Comparison of ENCODE assay signal across 14 cellular contexts in genomic region chr12:25698782-25699181, GRCh38.
DNase-seq lines count a peak whose midpoint lies in the region; FAIRE-seq and TF ChIP-seq lines count a peak whose summit lies in the region.
"Had no signal": no experiment of that assay in that cellular context is flagged by ENCODE, and none has a peak within 500 bp of the region (broad histone marks: within the 10 kb centered on the region; RNA-seq: fewer than 3 reads in every experiment).

No MANE protein-coding gene starts in this region.

- H3K27ac Mint-ChIP-seq in astrocyte (ENCODE audit: unreplicated experiment) (no peak overlapping the region), nephron (peak overlapping the region in 2 of 3 experiments; percentile 8 to 39), Calu3 (ENCODE audit: unreplicated experiment) (no peak overlapping the region)
- H3K27ac Mint-ChIP-seq: CD14-positive monocyte; CD8-positive, alpha-beta T cell; IgD-negative memory B cell had no signal

- no peak overlapping the region for H2AFZ ChIP-seq in astrocyte (ENCODE audit: low read depth, low read length)

- peak; percentile 37 for DNase-seq in astrocyte (ENCODE audit: low read depth)
- DNase-seq in fibroblast of mammary gland (ENCODE audit: low read depth) = peak; percentile 75
- no peak for DNase-seq in ecto neural progenitor cell (ENCODE audit: low spot score)
- DNase-seq in NCI-H2227 treated with DMSO at 0.1 percent for 48 hours (lab: John Stamatoyannopoulos, UW) = no peak
- no peak for DNase-seq in Calu3
- DNase-seq: CD8-positive, alpha-beta T cell; COR-L47; DMS53 had no signal

- H3K4me3 Mint-ChIP-seq in astrocyte (ENCODE audit: unreplicated experiment) (no peak overlapping the region), nephron (no peak overlapping the region), Calu3 (ENCODE audit: low read depth, unreplicated experiment) (no peak overlapping the region)
- H3K4me3 Mint-ChIP-seq: CD14-positive monocyte; CD8-positive, alpha-beta T cell; IgD-negative memory B cell had no signal

- peaks cover 4% of the 10 kb centered on the region for H3K9me3 Mint-ChIP-seq in astrocyte (ENCODE audit: unreplicated experiment)
- peaks cover 15% of the 10 kb centered on the region for H3K9me3 Mint-ChIP-seq in nephron
- H3K9me3 Mint-ChIP-seq in Calu3 (ENCODE audit: low read depth, unreplicated experiment) = peaks cover 5% of the 10 kb centered on the region

- H3K4me2 ChIP-seq in astrocyte (ENCODE audit: low read length) = no peak overlapping the region
- H3K4me2 ChIP-seq: A549 had no signal

- intact Hi-C loops in Calu3 (cut with micrococcal nuclease; ENCODE audit: unreplicated experiment) = no loop called here

- no peaks in the 10 kb centered on the region for H3K36me3 ChIP-seq in HEK293 (ENCODE audit: control insufficient read depth in 2 of 2, insufficient read depth in 1 of 2, low read length in 2 of 2)
- H3K36me3 ChIP-seq in astrocyte (ENCODE audit: insufficient read depth, low read length) = no peaks in the 10 kb centered on the region

- H3K4me1 ChIP-seq in HEK293 (ENCODE audit: control insufficient read depth, insufficient read depth, low read length) (0 out of 2 replicates have a peak, but pooled peaks cover 5% of the 10 kb centered on the region), astrocyte (ENCODE audit: insufficient read depth, low read length) (peaks cover under 1% of the 10 kb centered on the region)
- H3K4me1 ChIP-seq: A549 had no signal

- no peaks in the 10 kb centered on the region for H3K79me2 ChIP-seq in astrocyte (ENCODE audit: insufficient read depth, low read length)

- H3K27me3 ChIP-seq in astrocyte (ENCODE audit: insufficient read depth, low read length) = no peaks in the 10 kb centered on the region

- H3K4me1 Mint-ChIP-seq in astrocyte (ENCODE audit: low read depth, unreplicated experiment) = peaks cover 6% of the 10 kb centered on the region
- H3K4me1 Mint-ChIP-seq in nephron = peaks cover 17% of the 10 kb centered on the region
- H3K4me1 Mint-ChIP-seq in Calu3 (ENCODE audit: low read depth, unreplicated experiment) = peaks cover 8% of the 10 kb centered on the region
- H3K4me1 Mint-ChIP-seq: CD14-positive monocyte, IgD-negative memory B cell had no signal

- H3K4me3 ChIP-seq in HEK293 (ENCODE audit: low read depth, low read length) (no peak overlapping the region), astrocyte (ENCODE audit: insufficient read depth, low read depth, low read length) (no peak overlapping the region), fibroblast of mammary gland (ENCODE audit: control insufficient read depth, low read depth, low read length) (no peak overlapping the region)
- H3K4me3 ChIP-seq: A549 had no signal

- CTCF ChIA-PET in HEK293 (lab: Yijun Ruan, JAX) = no interaction called here
- CTCF ChIA-PET in Calu3 (lab: Charles Lee) = no interaction called here

- no TSS peak for BruUV-seq in Calu3 (replicated peaks; lab: Mats Ljungman, UMichigan)

- H3K27ac ChIP-seq in HEK293 (ENCODE audit: extremely low read depth, low read depth, low read length) (no peak overlapping the region), astrocyte (ENCODE audit: low read depth, low read length) (no peak overlapping the region)
- H3K27ac ChIP-seq: A549 had no signal

- no peaks in the 10 kb centered on the region for H3K9me3 ChIP-seq in HEK293 (ENCODE audit: control insufficient read depth, insufficient read depth, low read depth, low read length)
- H3K9me3 ChIP-seq in astrocyte (ENCODE audit: insufficient read depth, low read depth, low read length) = peaks cover 2% of the 10 kb centered on the region
- H3K9me3 ChIP-seq: A549 had no signal

- H3K27me3 Mint-ChIP-seq in astrocyte (ENCODE audit: low read depth, unreplicated experiment) (no peaks in the 10 kb centered on the region), nephron (ENCODE audit: low read depth) (no peaks in the 10 kb centered on the region), Calu3 (ENCODE audit: unreplicated experiment) (no peaks in the 10 kb centered on the region)

- no peak for FAIRE-seq in astrocyte (lab: Jason Lieb, UNC)
- FAIRE-seq: A549, H54 had no signal

- TF ChIP-seq CTCF in HEK293 (tag by site-specific recombination; IDR thresholded peaks at IDR 0.05) = no peak
- no peak for TF ChIP-seq CTCF in astrocyte (IDR thresholded peaks at IDR 0.05; ENCODE audit: insufficient read depth, low read depth, low read length)
- no peak for TF ChIP-seq CTCF in fibroblast of mammary gland (conservative IDR thresholded peaks at IDR 0.05; ENCODE audit: control insufficient read depth, insufficient read depth, low read depth, low read length)
- TF ChIP-seq CTCF in nephron (IDR thresholded peaks at IDR 0.05; ENCODE audit: unreplicated experiment in 3 of 3) = no peak
- no peak for TF ChIP-seq CTCF in Calu3 (IDR thresholded peaks at IDR 0.05; ENCODE audit: unreplicated experiment)

- H3K36me3 Mint-ChIP-seq in astrocyte (ENCODE audit: low read depth, unreplicated experiment) = no peaks in the 10 kb centered on the region
- H3K36me3 Mint-ChIP-seq in nephron (ENCODE audit: low read depth) = no peaks in the 10 kb centered on the region
- no peaks in the 10 kb centered on the region for H3K36me3 Mint-ChIP-seq in Calu3 (ENCODE audit: insufficient read depth, unreplicated experiment)
- H3K36me3 Mint-ChIP-seq: CD14-positive monocyte; CD8-positive, alpha-beta T cell had no signal

- H3K9ac ChIP-seq in astrocyte (ENCODE audit: low read length) = no peak overlapping the region

- no peaks in the 10 kb centered on the region for H4K20me1 ChIP-seq in astrocyte (ENCODE audit: insufficient read depth, low read length)

- POLR2A ChIA-PET in HEK293 (lab: Yijun Ruan, JAX) = no interaction called here

TF ChIP-seq in HEK293, 187 proteins besides CTCF, POLR2A, EP300 and RAD21:
- TF ChIP-seq ATF2 (tag by site-specific recombination; IDR thresholded peaks at IDR 0.05; ENCODE audit: low read depth) = 0 out of 2 replicates have a peak, but pooled peaks have one; percentile 15
- no peak for TF ChIP-seq ZBTB26 (tag by site-specific recombination; optimal IDR thresholded peaks at IDR 0.05)

Comparison
In these comparisons a context has a peak if more than half of its experiments do, and no peak if none do; other contexts are left out.
1. DNase-seq: peak in astrocyte (single experiment) and fibroblast of mammary gland (single experiment); none in ecto neural progenitor cell (single experiment), NCI-H2227 treated with DMSO at 0.1 percent for 48 hours (single experiment) and Calu3 (single experiment).
2. H3K27ac Mint-ChIP-seq: peak in nephron (2 of 3); none in astrocyte (single experiment) and Calu3 (single experiment).